29 cellular contexts compared by ENCODE assay signal in genomic region chr2:141591787-141592186, GRCh38.
"Had no signal": no experiment of that assay in that cellular context is flagged by ENCODE, and none has a peak within 500 bp of the region (broad histone marks: within the 10 kb centered on the region; RNA-seq: fewer than 3 reads in every experiment).

No MANE protein-coding gene starts in this region.

- H3K4me1 Mint-ChIP-seq: endodermal cell had no signal

- H3K36me3 ChIP-seq: colonic mucosa, esophagus muscularis mucosa, esophagus squamous epithelium, gastrocnemius medialis, gastroesophageal sphincter, heart left ventricle, heart right ventricle had no signal

- H3K4me3 Mint-ChIP-seq: dendritic cell treated with granulocyte-macrophage colony-stimulating factor and Interleukin-4, amounts not matched to agents 40 ng/mL and 50 ng/mL, for 4 days; effector memory CD8-positive, alpha-beta T cell; endodermal cell had no signal

- DNase-seq: colonic mucosa; cortex of kidney; dermis blood vessel endothelial cell; dorsolateral prefrontal cortex; effector CD4-positive, alpha-beta T cell; effector CD8-positive, alpha-beta T cell; effector memory CD4-positive, alpha-beta T cell; effector memory CD8-positive, alpha-beta T cell; endodermal cell; erythroblast; esophagus squamous epithelium; foreskin fibroblast; foreskin keratinocyte; foreskin melanocyte; gastrocnemius medialis; glutamatergic neuron; head of caudate nucleus; heart left ventricle; heart right ventricle had no signal

- FAIRE-seq: colon, endometrium, endothelial cell of umbilical vein, frontal cortex had no signal

- H3K27me3 Mint-ChIP-seq: dendritic cell treated with granulocyte-macrophage colony-stimulating factor and Interleukin-4, amounts not matched to agents 40 ng/mL and 50 ng/mL, for 4 days; effector memory CD8-positive, alpha-beta T cell had no signal

- H3K4me1 ChIP-seq: colonic mucosa, esophagus muscularis mucosa, esophagus squamous epithelium, gastrocnemius medialis, gastroesophageal sphincter, heart left ventricle, heart right ventricle had no signal

- ATAC-seq: effector memory CD8-positive, alpha-beta T cell; esophagus mucosa; foreskin keratinocyte; gastrocnemius medialis; gastroesophageal sphincter; heart left ventricle; heart right ventricle had no signal

- H3K27ac Mint-ChIP-seq: dendritic cell treated with granulocyte-macrophage colony-stimulating factor and Interleukin-4, amounts not matched to agents 40 ng/mL and 50 ng/mL, for 4 days; effector memory CD8-positive, alpha-beta T cell; endodermal cell had no signal

- H3K9me3 ChIP-seq: colonic mucosa, esophagus muscularis mucosa, esophagus squamous epithelium, gastrocnemius medialis, gastroesophageal sphincter had no signal

- H3K4me3 ChIP-seq: colonic mucosa, coronary artery, dorsolateral prefrontal cortex, esophagus muscularis mucosa, esophagus squamous epithelium, gastrocnemius medialis, gastroesophageal sphincter, heart left ventricle, heart right ventricle had no signal

- H3K27me3 ChIP-seq: colonic mucosa, dorsolateral prefrontal cortex, esophagus muscularis mucosa, esophagus squamous epithelium, foreskin keratinocyte, gastrocnemius medialis, gastroesophageal sphincter, heart left ventricle, heart right ventricle had no signal

- H3K27ac ChIP-seq: colonic mucosa, coronary artery, dorsolateral prefrontal cortex, epithelial cell of prostate, esophagus muscularis mucosa, esophagus squamous epithelium, foreskin keratinocyte, gastrocnemius medialis, gastroesophageal sphincter, heart left ventricle, heart right ventricle had no signal
